ENCODE assay signal across 1 cellular context in the genomic region with DNA sequence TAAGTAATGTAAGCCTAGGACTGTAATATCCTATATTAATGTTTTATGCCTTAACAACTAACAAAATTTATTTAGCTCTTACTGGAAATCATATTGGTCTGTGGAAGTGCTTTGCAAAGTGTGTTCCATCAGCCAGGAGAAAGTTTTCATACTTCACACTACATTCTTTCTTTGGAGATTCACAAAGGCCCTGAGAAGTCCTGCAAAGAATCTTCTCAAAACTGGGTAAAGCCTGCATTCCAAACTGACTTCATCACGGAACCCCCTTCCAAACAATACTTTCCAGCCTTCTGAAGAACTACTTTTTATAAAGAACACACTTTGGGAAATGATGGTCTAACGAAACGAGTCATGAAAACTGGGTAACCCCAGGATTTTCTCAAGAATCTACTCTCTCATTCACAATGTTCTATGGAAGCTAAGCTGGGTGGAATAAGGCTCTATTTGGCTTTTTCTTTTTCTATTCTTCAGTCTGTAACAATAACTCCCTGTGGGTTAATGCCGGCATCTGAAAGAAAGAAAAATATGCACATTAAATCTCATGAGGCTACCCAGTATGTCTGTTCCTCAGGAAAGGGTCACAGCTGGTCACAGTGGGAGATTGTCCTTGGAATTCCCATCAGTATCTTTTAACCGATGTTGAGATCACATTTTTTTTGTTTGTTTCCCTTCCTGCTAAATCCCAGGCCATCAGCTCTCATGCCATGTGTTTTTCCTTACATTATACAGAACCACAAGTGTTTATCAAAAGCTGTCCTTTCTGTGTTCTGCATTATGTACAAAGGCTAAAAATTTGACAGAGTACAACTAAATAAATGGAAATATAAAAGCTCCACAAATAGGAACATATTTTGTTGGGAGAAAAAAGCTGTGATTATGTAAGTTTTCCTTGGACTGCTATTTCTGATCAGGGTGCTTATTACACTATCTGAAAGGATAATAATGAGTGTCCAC.
A peak's percentile ranks its signal among the peaks of the same experiment; 100 is the strongest.
TF ChIP-seq lines count a peak whose summit lies in the region.

No MANE protein-coding gene starts in this region.

TF ChIP-seq in WTC11, 78 proteins besides CTCF, POLR2A, EP300 and RAD21:
- TF ChIP-seq, protein P1, sequence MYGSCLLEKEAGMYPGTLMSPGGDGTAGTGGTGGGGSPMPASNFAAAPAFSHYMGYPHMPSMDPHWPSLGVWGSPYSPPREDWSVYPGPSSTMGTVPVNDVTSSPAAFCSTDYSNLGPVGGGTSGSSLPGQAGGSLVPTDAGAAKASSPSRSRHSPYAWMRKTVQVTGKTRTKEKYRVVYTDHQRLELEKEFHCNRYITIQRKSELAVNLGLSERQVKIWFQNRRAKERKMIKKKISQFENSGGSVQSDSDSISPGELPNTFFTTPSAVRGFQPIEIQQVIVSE (CRISPR knock-in tag; IDR thresholded peaks at IDR 0.05; ENCODE audit: borderline replicate concordance) = no peak
- peak; percentile 33; the same call in 1 of the 2 replicates for TF ChIP-seq TEAD1 (CRISPR knock-in tag; IDR thresholded peaks at IDR 0.05)
- no peak for TF ChIP-seq IRF1 (CRISPR knock-in tag; IDR thresholded peaks at IDR 0.05)
- no peak for TF ChIP-seq ATF1 (CRISPR knock-in tag; IDR thresholded peaks at IDR 0.05)
- TF ChIP-seq ZNF232 (CRISPR knock-in tag; IDR thresholded peaks at IDR 0.05) = no peak
- TF ChIP-seq ZNF423 (CRISPR knock-in tag; IDR thresholded peaks at IDR 0.05) = no peak
- TF ChIP-seq, protein P2, sequence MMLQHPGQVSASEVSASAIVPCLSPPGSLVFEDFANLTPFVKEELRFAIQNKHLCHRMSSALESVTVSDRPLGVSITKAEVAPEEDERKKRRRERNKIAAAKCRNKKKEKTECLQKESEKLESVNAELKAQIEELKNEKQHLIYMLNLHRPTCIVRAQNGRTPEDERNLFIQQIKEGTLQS (CRISPR knock-in tag; conservative IDR thresholded peaks at IDR 0.05) = no peak
- no peak for TF ChIP-seq ZNF138 (CRISPR knock-in tag; conservative IDR thresholded peaks at IDR 0.05)
- no peak for TF ChIP-seq NR3C1 (CRISPR knock-in tag; conservative IDR thresholded peaks at IDR 0.05; ENCODE audit: low read depth)
- TF ChIP-seq FOXK1 (CRISPR knock-in tag; IDR thresholded peaks at IDR 0.05) = no peak
- TF ChIP-seq ZNF671 (CRISPR knock-in tag; IDR thresholded peaks at IDR 0.05) = no peak
- no peak for TF ChIP-seq ZBTB21 (CRISPR knock-in tag; IDR thresholded peaks at IDR 0.05; ENCODE audit: borderline replicate concordance)
- TF ChIP-seq, protein P3, sequence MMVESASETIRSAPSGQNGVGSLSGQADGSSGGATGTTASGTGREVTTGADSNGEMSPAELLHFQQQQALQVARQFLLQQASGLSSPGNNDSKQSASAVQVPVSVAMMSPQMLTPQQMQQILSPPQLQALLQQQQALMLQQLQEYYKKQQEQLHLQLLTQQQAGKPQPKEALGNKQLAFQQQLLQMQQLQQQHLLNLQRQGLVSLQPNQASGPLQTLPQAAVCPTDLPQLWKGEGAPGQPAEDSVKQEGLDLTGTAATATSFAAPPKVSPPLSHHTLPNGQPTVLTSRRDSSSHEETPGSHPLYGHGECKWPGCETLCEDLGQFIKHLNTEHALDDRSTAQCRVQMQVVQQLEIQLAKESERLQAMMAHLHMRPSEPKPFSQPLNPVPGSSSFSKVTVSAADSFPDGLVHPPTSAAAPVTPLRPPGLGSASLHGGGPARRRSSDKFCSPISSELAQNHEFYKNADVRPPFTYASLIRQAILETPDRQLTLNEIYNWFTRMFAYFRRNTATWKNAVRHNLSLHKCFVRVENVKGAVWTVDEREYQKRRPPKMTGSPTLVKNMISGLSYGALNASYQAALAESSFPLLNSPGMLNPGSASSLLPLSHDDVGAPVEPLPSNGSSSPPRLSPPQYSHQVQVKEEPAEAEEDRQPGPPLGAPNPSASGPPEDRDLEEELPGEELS (CRISPR knock-in tag; IDR thresholded peaks at IDR 0.05) = no peak
- TF ChIP-seq GTF2I (CRISPR knock-in tag; conservative IDR thresholded peaks at IDR 0.05) = 0 out of 2 replicates have a peak, but pooled peaks have one; percentile 51
- no peak for TF ChIP-seq STAT6 (CRISPR knock-in tag; conservative IDR thresholded peaks at IDR 0.05; ENCODE audit: low read depth)
- TF ChIP-seq, protein P4, sequence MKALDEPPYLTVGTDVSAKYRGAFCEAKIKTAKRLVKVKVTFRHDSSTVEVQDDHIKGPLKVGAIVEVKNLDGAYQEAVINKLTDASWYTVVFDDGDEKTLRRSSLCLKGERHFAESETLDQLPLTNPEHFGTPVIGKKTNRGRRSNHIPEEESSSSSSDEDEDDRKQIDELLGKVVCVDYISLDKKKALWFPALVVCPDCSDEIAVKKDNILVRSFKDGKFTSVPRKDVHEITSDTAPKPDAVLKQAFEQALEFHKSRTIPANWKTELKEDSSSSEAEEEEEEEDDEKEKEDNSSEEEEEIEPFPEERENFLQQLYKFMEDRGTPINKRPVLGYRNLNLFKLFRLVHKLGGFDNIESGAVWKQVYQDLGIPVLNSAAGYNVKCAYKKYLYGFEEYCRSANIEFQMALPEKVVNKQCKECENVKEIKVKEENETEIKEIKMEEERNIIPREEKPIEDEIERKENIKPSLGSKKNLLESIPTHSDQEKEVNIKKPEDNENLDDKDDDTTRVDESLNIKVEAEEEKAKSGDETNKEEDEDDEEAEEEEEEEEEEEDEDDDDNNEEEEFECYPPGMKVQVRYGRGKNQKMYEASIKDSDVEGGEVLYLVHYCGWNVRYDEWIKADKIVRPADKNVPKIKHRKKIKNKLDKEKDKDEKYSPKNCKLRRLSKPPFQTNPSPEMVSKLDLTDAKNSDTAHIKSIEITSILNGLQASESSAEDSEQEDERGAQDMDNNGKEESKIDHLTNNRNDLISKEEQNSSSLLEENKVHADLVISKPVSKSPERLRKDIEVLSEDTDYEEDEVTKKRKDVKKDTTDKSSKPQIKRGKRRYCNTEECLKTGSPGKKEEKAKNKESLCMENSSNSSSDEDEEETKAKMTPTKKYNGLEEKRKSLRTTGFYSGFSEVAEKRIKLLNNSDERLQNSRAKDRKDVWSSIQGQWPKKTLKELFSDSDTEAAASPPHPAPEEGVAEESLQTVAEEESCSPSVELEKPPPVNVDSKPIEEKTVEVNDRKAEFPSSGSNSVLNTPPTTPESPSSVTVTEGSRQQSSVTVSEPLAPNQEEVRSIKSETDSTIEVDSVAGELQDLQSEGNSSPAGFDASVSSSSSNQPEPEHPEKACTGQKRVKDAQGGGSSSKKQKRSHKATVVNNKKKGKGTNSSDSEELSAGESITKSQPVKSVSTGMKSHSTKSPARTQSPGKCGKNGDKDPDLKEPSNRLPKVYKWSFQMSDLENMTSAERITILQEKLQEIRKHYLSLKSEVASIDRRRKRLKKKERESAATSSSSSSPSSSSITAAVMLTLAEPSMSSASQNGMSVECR (CRISPR knock-in tag; IDR thresholded peaks at IDR 0.05; ENCODE audit: borderline replicate concordance) = no peak
- TF ChIP-seq TP53 (CRISPR knock-in tag; IDR thresholded peaks at IDR 0.05) = no peak
- TF ChIP-seq CBFB (CRISPR knock-in tag; IDR thresholded peaks at IDR 0.05; ENCODE audit: low read depth) = no peak
